In the genomic region with DNA sequence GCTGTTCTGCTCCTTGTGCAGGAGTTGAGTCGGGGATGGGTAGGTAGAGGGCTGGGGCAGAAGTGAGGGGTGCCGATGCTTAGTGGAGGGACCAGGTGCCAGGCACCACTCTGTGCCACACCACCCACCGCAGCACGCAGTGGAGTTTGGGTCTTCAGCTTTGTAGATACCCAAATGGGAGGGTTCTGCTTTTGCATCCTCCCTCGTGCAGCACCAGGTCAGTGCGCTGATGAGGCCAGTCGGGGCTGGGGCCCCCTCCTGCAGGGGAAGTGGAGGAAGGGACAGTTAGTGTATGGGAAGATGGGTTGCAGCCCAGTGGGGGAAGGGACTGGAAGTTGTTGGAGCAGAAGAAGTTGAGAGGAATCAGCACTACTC, we compare ENCODE assay signal across 1 cellular context.
TF ChIP-seq lines count a peak whose summit lies in the region.

No MANE protein-coding gene starts in this region.

TF ChIP-seq in HepG2, 621 proteins besides CTCF, POLR2A, EP300 and RAD21 (continued from another document):
- no peak for TF ChIP-seq NFE2L2 (IDR thresholded peaks at IDR 0.05; ENCODE audit: low read length)
- TF ChIP-seq, protein P1, sequence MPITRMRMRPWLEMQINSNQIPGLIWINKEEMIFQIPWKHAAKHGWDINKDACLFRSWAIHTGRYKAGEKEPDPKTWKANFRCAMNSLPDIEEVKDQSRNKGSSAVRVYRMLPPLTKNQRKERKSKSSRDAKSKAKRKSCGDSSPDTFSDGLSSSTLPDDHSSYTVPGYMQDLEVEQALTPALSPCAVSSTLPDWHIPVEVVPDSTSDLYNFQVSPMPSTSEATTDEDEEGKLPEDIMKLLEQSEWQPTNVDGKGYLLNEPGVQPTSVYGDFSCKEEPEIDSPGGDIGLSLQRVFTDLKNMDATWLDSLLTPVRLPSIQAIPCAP (CRISPR knock-in tag; IDR thresholded peaks at IDR 0.05; ENCODE audit: low read depth) = no peak
TF ChIP-seq in HepG2: peak in this region for 0.
